Comparison of ENCODE assay signal across 14 cellular contexts in genomic region chr9:132745911-132746709, GRCh38.
A peak's percentile ranks its signal among the peaks of the same experiment; 100 is the strongest.
DNase-seq lines count a peak whose midpoint lies in the region; ATAC-seq, FAIRE-seq and TF ChIP-seq lines count a peak whose summit lies in the region.
"Had no signal": no experiment of that assay in that cellular context is flagged by ENCODE, and none has a peak within 500 bp of the region (broad histone marks: within the 10 kb centered on the region; RNA-seq: fewer than 3 reads in every experiment).

No MANE protein-coding gene starts in this region.

- H2BK12ac ChIP-seq in H1 (ENCODE audit: low read depth, low read length), result peak overlapping the region; percentile 84; the same call in 1 of the 2 replicates

- H3K23ac ChIP-seq in H1 (ENCODE audit: insufficient read length), result no peak overlapping the region

- 56% methylated on average over 17 of the region's 17 CpGs for WGBS in A549 (ENCODE audit: missing lambda C conversion rate)
- 76% methylated on average over 17 of the region's 17 CpGs; no CpG with 5 or more reads in 1 of the 2 experiments for WGBS in H1 (ENCODE audit: extremely low coverage in 1 of 2, insufficient coverage in 1 of 2, insufficient read length in 1 of 2, insufficient replicate concordance in 2 of 2, low coverage in 1 of 2, low lambda C conversion rate in 2 of 2, missing lambda C conversion rate in 1 of 2), 2 experiments

- H3K79me2 ChIP-seq in H1 (ENCODE audit: control insufficient read depth in 1 of 2, insufficient read depth in 2 of 2, low read length in 2 of 2) (no peaks in the 10 kb centered on the region), neural cell (replicated peaks; ENCODE audit: insufficient read depth, low read length) (no peaks in the 10 kb centered on the region)

- peak overlapping the region; percentile 88; the same call in 1 of the 2 replicates for H2BK15ac ChIP-seq in H1 (ENCODE audit: low read length)

- no peak overlapping the region for H3K27ac ChIP-seq in A549
- no peak overlapping the region for H3K27ac ChIP-seq in HEK293 (ENCODE audit: extremely low read depth, low read depth, low read length)
- no peak overlapping the region for H3K27ac ChIP-seq in H1 (ENCODE audit: low read depth, low read length)
- peak overlapping the region; percentile 60 for H3K27ac ChIP-seq in neural cell (ENCODE audit: low read length)

- H3K18ac ChIP-seq in H1 (ENCODE audit: extremely low read depth, low read length), result peak overlapping the region; percentile 52; the same call in 1 of the 2 replicates

- no peak for TF ChIP-seq CTCF in A549 (IDR thresholded peaks at IDR 0.05)
- no peak for TF ChIP-seq CTCF in HEK293 (tag by site-specific recombination; IDR thresholded peaks at IDR 0.05)
- no peak for TF ChIP-seq CTCF in H1 (IDR thresholded peaks at IDR 0.05; ENCODE audit: control extremely low read depth in 1 of 3, insufficient read depth in 1 of 3, low read depth in 1 of 3, low read length in 3 of 3)
- TF ChIP-seq CTCF in neural cell (IDR thresholded peaks at IDR 0.05; ENCODE audit: poor library complexity, severe bottlenecking), result no peak

- H3F3A ChIP-seq in neural cell (ENCODE audit: insufficient read depth, low read length, poor library complexity, severe bottlenecking), result no peaks in the 10 kb centered on the region

- peaks cover 6% of the 10 kb centered on the region; the same call in 1 of the 2 replicates for H3K23me2 ChIP-seq in H1 (ENCODE audit: low read depth, low read length)

- H3K36me3 ChIP-seq in HEK293 (ENCODE audit: control insufficient read depth in 2 of 2, insufficient read depth in 1 of 2, low read length in 2 of 2) (no peaks in the 10 kb centered on the region), H1 (ENCODE audit: control insufficient read depth in 2 of 4, insufficient read depth in 4 of 4, low read length in 3 of 4) (no peaks in the 10 kb centered on the region), neural cell (ENCODE audit: insufficient read depth, low read length) (no peaks in the 10 kb centered on the region)
- H3K36me3 ChIP-seq: HAP-1 had no signal

- H4K8ac ChIP-seq in H1 (ENCODE audit: extremely low read depth, insufficient read depth, low read length), result no peak overlapping the region

- CTCF ChIA-PET in A549 (lab: Yijun Ruan, JAX), result interaction anchor here (1.6 kb wide), 1 partner anchor 12 kb away, joined by 4 read pairs; no protein-coding TSS in a partner anchor
- CTCF ChIA-PET in HEK293 (lab: Yijun Ruan, JAX), result no interaction called here
- CTCF ChIA-PET in H1 (lab: Charles Lee; ENCODE audit: partially characterized antibody), result interaction anchor here (0.7 to 2.0 kb wide), 7 partner anchors 11 to 151 kb away, joined by 3 to 5 read pairs (median 3); no protein-coding TSS in a partner anchor

- H3K27me3 ChIP-seq in H1 (replicated peaks in 1 of 4; ENCODE audit: control insufficient read depth in 3 of 4, extremely low read depth in 1 of 4, insufficient read depth in 3 of 4, low read length in 3 of 4), result peaks cover 11 to 48% (median 44%) of the 10 kb centered on the region in 4 experiments
- H3K27me3 ChIP-seq in neural cell (ENCODE audit: insufficient read depth, low read depth, low read length), result peaks cover 11% of the 10 kb centered on the region

- no peak overlapping the region for H2BK5ac ChIP-seq in H1 (ENCODE audit: low read depth, low read length)

- DNase-seq in A549 (ENCODE audit: low read depth in 1 of 2, low spot score in 1 of 2), result no peak
- no peak for DNase-seq in H1 (ENCODE audit: low read depth in 1 of 2, low spot score in 2 of 2)
- no peak for DNase-seq in NCI-H128 (lab: John Stamatoyannopoulos, UW; ENCODE audit: unreplicated experiment)
- DNase-seq in stimulated activated CD4-positive, alpha-beta T cell treated with anti-CD3 and anti-CD28 coated beads, Interleukin-4, amount 100 ng/mL, for 4 hours, result no peak
- DNase-seq in frontal cortex (ENCODE audit: low spot score in 2 of 2), result no peak
- DNase-seq in OCI-M1 (lab: John Stamatoyannopoulos, UW), result no peak
- DNase-seq: CD4-positive, CD25-positive, alpha-beta regulatory T cell; DMS53; NCI-H2029 had no signal

- H2BK120ac ChIP-seq in H1 (replicated peaks; ENCODE audit: low read depth, low read length), result no peak overlapping the region

- no peak for TF ChIP-seq RAD21 in A549 (conservative IDR thresholded peaks at IDR 0.05 in 1 of 2, IDR thresholded peaks at IDR 0.05 in 1 of 2)
- no peak for TF ChIP-seq RAD21 in H1 (IDR thresholded peaks at IDR 0.05 in 1 of 2, conservative IDR thresholded peaks at IDR 0.05 in 1 of 2; ENCODE audit: low read depth in 2 of 2, low read length in 2 of 2)
- TF ChIP-seq RAD21 in neural cell (conservative IDR thresholded peaks at IDR 0.05), result no peak

- H3K4me3 ChIP-seq in A549 (no peak overlapping the region), HEK293 (ENCODE audit: low read depth, low read length) (no peak overlapping the region), H1 (ENCODE audit: extremely low read depth in 1 of 4, insufficient read depth in 2 of 4, low read depth in 3 of 4, low read length in 4 of 4) (peak overlapping the region in 1 of 4 experiments; percentile 57; a peak in 1 of 8 replicates), neural cell (ENCODE audit: low read length) (no peak overlapping the region)
- H3K4me3 ChIP-seq: HAP-1 had no signal

- H3K4me1 ChIP-seq in A549, result no peaks in the 10 kb centered on the region
- H3K4me1 ChIP-seq in HEK293 (ENCODE audit: control insufficient read depth, insufficient read depth, low read length), result peaks cover 21% of the 10 kb centered on the region; the same call in 1 of the 2 replicates
- H3K4me1 ChIP-seq in H1 (replicated peaks in 1 of 4; ENCODE audit: control insufficient read depth in 3 of 4, insufficient read depth in 4 of 4, low read length in 3 of 4), result peaks cover 14 to 27% (median 21%) of the 10 kb centered on the region in 4 experiments
- H3K4me1 ChIP-seq: Caco-2 had no signal

- TF ChIP-seq POLR2A in A549 (IDR thresholded peaks at IDR 0.05; ENCODE audit: low read length) (no peak), H1 (IDR thresholded peaks at IDR 0.05; ENCODE audit: control extremely low read depth in 1 of 2, low read depth in 2 of 2, low read length in 2 of 2) (no peak)

- 0 out of 2 replicates have a peak overlapping the region, but pooled peaks have one; percentile 24 for H2AK5ac ChIP-seq in H1 (ENCODE audit: low read depth, low read length)

- H4K5ac ChIP-seq in H1 (ENCODE audit: insufficient read length, low read depth, low read length), result no peak overlapping the region

- no peak for ATAC-seq in A549
- ATAC-seq: Panc1 had no signal

- no peaks in the 10 kb centered on the region; the same call in 1 of the 2 replicates for H3K79me1 ChIP-seq in H1 (ENCODE audit: low read depth, low read length)

- no peak overlapping the region for H3K4ac ChIP-seq in H1 (replicated peaks; ENCODE audit: insufficient read length, low read depth, low read length)

- POLR2A ChIA-PET in A549 (lab: Yijun Ruan, JAX), result no interaction called here
- POLR2A ChIA-PET in HEK293 (lab: Yijun Ruan, JAX), result no interaction called here
- POLR2A ChIA-PET in H1 (lab: Charles Lee; ENCODE audit: partially characterized antibody), result interaction anchor here (0.6 to 2.1 kb wide), 5 partner anchors 12 to 77 kb away, joined by 3 to 8 read pairs (median 4); partner anchors contain the start of gene DDX31

- no peak overlapping the region for H4K91ac ChIP-seq in H1 (replicated peaks; ENCODE audit: insufficient read length, low read length)

- H3K4me2 ChIP-seq in A549 (no peak overlapping the region), H1 (ENCODE audit: insufficient read depth in 1 of 2, low read depth in 2 of 2, low read length in 2 of 2) (peak overlapping the region; percentile 70 to 75), neural cell (ENCODE audit: low read length) (no peak overlapping the region)

- H3K14ac ChIP-seq in H1 (ENCODE audit: insufficient read length), result no peak overlapping the region

- H4K20me1 ChIP-seq in H1 (replicated peaks in 1 of 2; ENCODE audit: control insufficient read depth in 1 of 2, insufficient read depth in 2 of 2, low read length in 2 of 2) (peaks cover 0 to 2% of the 10 kb centered on the region in 2 experiments), neural cell (ENCODE audit: insufficient read depth) (no peaks in the 10 kb centered on the region)

- H3K56ac ChIP-seq in H1 (replicated peaks; ENCODE audit: insufficient read length, low read depth, low read length), result no peak overlapping the region

- H3K9me3 ChIP-seq in A549, result no peaks in the 10 kb centered on the region
- no peaks in the 10 kb centered on the region for H3K9me3 ChIP-seq in HEK293 (ENCODE audit: control insufficient read depth, insufficient read depth, low read depth, low read length)
- H3K9me3 ChIP-seq in H1 (ENCODE audit: insufficient read depth in 2 of 2, low read depth in 1 of 2, low read length in 1 of 2), result no peaks in the 10 kb centered on the region
- no peaks in the 10 kb centered on the region for H3K9me3 ChIP-seq in neural cell (ENCODE audit: low read length)
- H3K9me3 ChIP-seq: Caco-2, HAP-1 had no signal

- no peaks in the 10 kb centered on the region for H3K9me2 ChIP-seq in neural cell (ENCODE audit: insufficient read depth, low read length)

- TF ChIP-seq EP300 in A549 (IDR thresholded peaks at IDR 0.05), result no peak
- no peak for TF ChIP-seq EP300 in H1 (IDR thresholded peaks at IDR 0.05; ENCODE audit: borderline replicate concordance in 1 of 2, low read depth in 2 of 2, low read length in 2 of 2)
- TF ChIP-seq EP300 in neural cell (conservative IDR thresholded peaks at IDR 0.05; ENCODE audit: poor library complexity, severe bottlenecking), result no peak

- peak overlapping the region; percentile 82; the same call in 1 of the 2 replicates for H2BK20ac ChIP-seq in H1 (ENCODE audit: low read length)

- no peak overlapping the region for H2AFZ ChIP-seq in H1 (ENCODE audit: low read length)
- no peak overlapping the region for H2AFZ ChIP-seq in neural cell (ENCODE audit: low read depth, low read length)

- H3K9ac ChIP-seq in H1 (replicated peaks in 1 of 4; ENCODE audit: extremely low read depth in 1 of 4, low read depth in 3 of 4, low read length in 3 of 4) (no peak overlapping the region), neural cell (ENCODE audit: low read length) (no peak overlapping the region)

- FAIRE-seq in A549 (lab: Jason Lieb, UNC), result no peak
- no peak for FAIRE-seq in H1 (lab: Jason Lieb, UNC)
- no peak for FAIRE-seq in frontal cortex (lab: Jason Lieb, UNC)

TF ChIP-seq in A549, 52 proteins besides CTCF, POLR2A, EP300 and RAD21 (continues in another document):
- peak; percentile 13 to 58; a peak in 2 of 4 replicates for TF ChIP-seq CEBPB (IDR thresholded peaks at IDR 0.05)

TF ChIP-seq in HEK293, 187 proteins besides CTCF, POLR2A, EP300 and RAD21 (continues in another document):
- peak; percentile 77 for TF ChIP-seq SCRT2 (tag by site-specific recombination; IDR thresholded peaks at IDR 0.05)
- no peak for TF ChIP-seq ZNF335 (tag by site-specific recombination; conservative IDR thresholded peaks at IDR 0.05)

Comparison
In these comparisons a context has a peak if more than half of its experiments do, and no peak if none do; other contexts are left out.
1. H3K4me2 ChIP-seq: peak in H1 (2 of 2); none in A549 (single experiment) and neural cell (single experiment).